Comparison of ENCODE assay signal across 9 cellular contexts in the genomic region with DNA sequence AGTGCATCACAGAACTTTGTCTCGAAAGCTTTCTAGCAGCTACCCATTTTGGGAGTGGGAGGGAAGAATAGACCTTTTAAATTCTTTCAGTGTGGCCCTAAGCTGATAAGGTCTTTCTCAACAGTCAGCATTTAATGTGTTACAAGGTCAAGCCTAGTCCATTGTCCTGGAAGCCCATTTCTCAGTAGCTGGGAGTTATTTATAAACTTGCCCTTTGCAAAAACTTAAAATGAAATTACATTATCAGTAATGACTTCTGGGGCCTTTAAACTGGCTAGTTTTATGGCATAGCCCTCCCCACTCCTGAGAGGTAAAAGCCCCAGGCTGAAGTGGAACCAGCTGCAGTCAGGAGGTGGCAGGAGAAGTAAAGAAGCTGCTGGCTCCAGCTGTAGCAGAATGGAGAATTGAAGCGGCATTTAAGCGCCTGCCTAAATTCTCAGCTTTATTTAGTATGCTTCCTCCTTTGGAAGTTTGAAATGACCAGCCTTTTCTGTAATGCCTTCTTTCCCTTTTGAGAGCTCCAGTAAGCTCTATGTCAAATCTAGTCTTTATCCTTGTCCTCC. TPM values are rescaled to one million over a fixed set of nuclear protein-coding genes. Genes with fewer than 3 reads are reported as not detected.
A peak's percentile ranks its signal among the peaks of the same experiment; 100 is the strongest.
DNase-seq lines count a peak whose midpoint lies in the region; ATAC-seq, FAIRE-seq and TF ChIP-seq lines count a peak whose summit lies in the region.
"Had no signal": no experiment of that assay in that cellular context is flagged by ENCODE, and none has a peak within 500 bp of the region (broad histone marks: within the 10 kb centered on the region; RNA-seq: fewer than 3 reads in every experiment).

No MANE protein-coding gene starts in this region.

- 100% methylated on average over 3 of the region's 3 CpGs for WGBS in GM12878 (ENCODE audit: insufficient coverage, insufficient replicate concordance, low lambda C conversion rate, missing lambda C conversion rate)
- 26 to 29% methylated on average over 3 of the region's 3 CpGs for WGBS in tibial nerve, 2 donors

- H3K27ac ChIP-seq in HCT116 (ENCODE audit: low read depth, low read length), result no peak overlapping the region
- H3K27ac ChIP-seq in GM12878 (ENCODE audit: control insufficient read depth, insufficient read depth), result no peak overlapping the region
- H3K27ac ChIP-seq in muscle layer of duodenum (ENCODE audit: low read length), result peak overlapping the region; percentile 56
- peak overlapping the region in 2 of 4 donors; percentile 62 to 73 for H3K27ac ChIP-seq in tibial nerve

- TF ChIP-seq CTCF in HCT116 (IDR thresholded peaks at IDR 0.05 in 2 of 3, conservative IDR thresholded peaks at IDR 0.05 in 1 of 3; ENCODE audit: borderline replicate concordance in 1 of 3, insufficient read depth in 1 of 3, low read depth in 2 of 3, low read length in 2 of 3) (no peak), GM12878 (IDR thresholded peaks at IDR 0.05 in 2 of 3, conservative IDR thresholded peaks at IDR 0.05 in 1 of 3; ENCODE audit: control insufficient read depth in 2 of 3, extremely low read depth in 1 of 3, insufficient read depth in 1 of 3, low read depth in 3 of 3, low read length in 3 of 3) (0 out of 6 replicates have a peak, but pooled peaks of 1 of the 3 experiments have one; percentile 5), tibial nerve (IDR thresholded peaks at IDR 0.05) (peak in 1 of 5 experiments; percentile 14)

- intact Hi-C loops in HCT116 (cut with micrococcal nuclease) (no loop called here), GM12878 (cut with micrococcal nuclease; ENCODE audit: unreplicated experiment) (no loop called here)

- H3K4me1 ChIP-seq in HCT116 (ENCODE audit: control insufficient read depth in 1 of 2, insufficient read depth in 2 of 2, low read length in 2 of 2) (peaks cover 4 to 9% of the 10 kb centered on the region in 2 experiments; a peak in 3 of 4 replicates), GM12878 (ENCODE audit: control insufficient read depth, insufficient read depth, low read length) (no peaks in the 10 kb centered on the region), muscle layer of duodenum (ENCODE audit: control insufficient read depth in 1 of 2, insufficient read depth in 2 of 2, low read length in 2 of 2) (peaks cover 15 to 36% of the 10 kb centered on the region in 2 donors), tibial nerve (peaks cover 4 to 73% (median 23%) of the 10 kb centered on the region in 4 donors)

- H3K36me3 ChIP-seq in HCT116 (ENCODE audit: control insufficient read depth in 1 of 2, insufficient read depth in 2 of 2, low read length in 2 of 2) (peaks cover 14 to 22% of the 10 kb centered on the region in 2 experiments; a peak in 3 of 4 replicates), GM12878 (ENCODE audit: control insufficient read depth in 2 of 2, insufficient read depth in 2 of 2, low read length in 1 of 2) (peaks cover 4 to 11% of the 10 kb centered on the region in 2 experiments), muscle layer of duodenum (ENCODE audit: control insufficient read depth in 1 of 2, insufficient read depth in 2 of 2, low read length in 2 of 2) (peaks cover 11 to 19% of the 10 kb centered on the region in 2 donors), tibial nerve (peaks cover 0 to 22% (median 3%) of the 10 kb centered on the region in 3 donors)

- TF ChIP-seq RAD21 in HCT116 (IDR thresholded peaks at IDR 0.05; ENCODE audit: low read depth) (no peak), GM12878 (IDR thresholded peaks at IDR 0.05; ENCODE audit: insufficient read depth, low read depth, low read length) (0 out of 2 replicates have a peak, but pooled peaks have one; percentile 16)

- BruUV-seq in HCT116 (replicated peaks; lab: Mats Ljungman, UMichigan) (TSS peak; percentile 41), GM12878 (replicated peaks; lab: Mats Ljungman, UMichigan) (TSS peak; percentile 28)

- H3K9me2 ChIP-seq in HCT116 (ENCODE audit: insufficient read depth), result no peaks in the 10 kb centered on the region

- CTCF ChIA-PET in HCT116 (lab: Charles Lee) (interaction anchor here (1.2 to 4.9 kb wide), 7 partner anchors 11 to 102 kb away, joined by 3 to 63 read pairs (median 8); partner anchors contain the start of genes COPZ1 and NFE2), GM12878 (lab: Yijun Ruan, JAX) (interaction anchor here (0.7 to 6.7 kb wide), 25 partner anchors 8 to 136 kb away, joined by 3 to 113 read pairs (median 6); partner anchors contain the start of genes CBX5, COPZ1 and HNRNPA1)

- SMC1A ChIA-PET in GM12878 (lab: Charles Lee; ENCODE audit: uncharacterized antibody, unreplicated experiment), result interaction anchor here (1.2 to 4.1 kb wide), 10 partner anchors 9 to 96 kb away, joined by 3 to 19 read pairs (median 4); partner anchors contain the start of gene COPZ1

- no peak for TF ChIP-seq EP300 in GM12878 (IDR thresholded peaks at IDR 0.05; ENCODE audit: borderline replicate concordance in 1 of 2, control insufficient read depth in 1 of 2, low read depth in 2 of 2, low read length in 2 of 2)
- TF ChIP-seq EP300 in tibial nerve (IDR thresholded peaks at IDR 0.05), result no peak

- no peak overlapping the region for H3K4me3 ChIP-seq in HCT116 (replicated peaks in 1 of 2; ENCODE audit: low read depth in 1 of 2, low read length in 2 of 2)
- no peak overlapping the region for H3K4me3 ChIP-seq in GM12878
- H3K4me3 ChIP-seq in muscle layer of duodenum (ENCODE audit: low read depth in 1 of 2, low read length in 2 of 2), result no peak overlapping the region
- no peak overlapping the region for H3K4me3 ChIP-seq in tibial nerve
- H3K4me3 ChIP-seq: skin epidermis had no signal

- POLR2A ChIA-PET in HCT116 (lab: Charles Lee) (interaction anchor here (2.2 to 2.6 kb wide), 2 partner anchors 10 to 12 kb away, joined by 8 to 20 read pairs; partner anchors contain the start of gene COPZ1), GM12878 (lab: Charles Lee) (interaction anchor here (1.0 to 1.3 kb wide), 2 partner anchors 12 to 16 kb away, joined by 3 to 4 read pairs; partner anchors contain the start of gene COPZ1)

- DNase-seq in HCT116 (ENCODE audit: low read depth, low spot score) (no peak), GM12878 (ENCODE audit: low read depth, low spot score) (no peak), tibial nerve (ENCODE audit: low spot score in 2 of 2) (no peak)
- no peak for DNase-seq in stimulated activated CD4-positive, alpha-beta T cell treated with anti-CD3 and anti-CD28 coated beads, Interleukin-2, amount 100 ng/mL, for 48 hours
- DNase-seq: activated CD4-positive, alpha-beta T cell treated with anti-CD3 and anti-CD28 coated beads, Interleukin-2, amount 50 U/mL, for 4 hours; NCI-H1436 had no signal

- TF ChIP-seq POLR2A in HCT116 (IDR thresholded peaks at IDR 0.05; ENCODE audit: borderline replicate concordance, extremely low read depth, insufficient read depth, insufficient read length), result no peak
- TF ChIP-seq POLR2A in GM12878 (IDR thresholded peaks at IDR 0.05; ENCODE audit: low read depth, low read length), result no peak
- TF ChIP-seq POLR2A in tibial nerve (IDR thresholded peaks at IDR 0.05), result no peak

- H3K79me2 ChIP-seq in HCT116 (ENCODE audit: insufficient read depth, low read length) (peaks cover 95% of the 10 kb centered on the region), GM12878 (ENCODE audit: control insufficient read depth, insufficient read depth, low read length) (peaks cover 5% of the 10 kb centered on the region)

- no peak for FAIRE-seq in GM12878 (lab: Jason Lieb, UNC)

- no peaks in the 10 kb centered on the region for H3K9me3 ChIP-seq in HCT116 (ENCODE audit: control insufficient read depth in 1 of 2, insufficient read depth in 1 of 2, low read depth in 1 of 2, low read length in 2 of 2)
- H3K9me3 ChIP-seq in GM12878 (replicated peaks; ENCODE audit: control insufficient read depth, insufficient read depth, low read length), result no peaks in the 10 kb centered on the region
- H3K9me3 ChIP-seq in muscle layer of duodenum (ENCODE audit: control insufficient read depth in 1 of 2, low read length in 2 of 2), result no peaks in the 10 kb centered on the region
- no peaks in the 10 kb centered on the region for H3K9me3 ChIP-seq in tibial nerve

- RAD21 ChIA-PET in HCT116 (lab: Charles Lee; ENCODE audit: low non-redundant PET in 1 of 2, low total read pairs in 2 of 2, uncharacterized antibody in 2 of 2, unreplicated experiment in 2 of 2), result no interaction called here
- RAD21 ChIA-PET in GM12878 (lab: Charles Lee; ENCODE audit: unreplicated experiment), result interaction anchor here (0.8 to 2.2 kb wide), 5 partner anchors 13 to 31 kb away, joined by 3 to 7 read pairs (median 3); partner anchors contain the start of gene COPZ1

- in situ Hi-C loops in GM12878 (cut with MboI), result no loop called here

- H3K9ac ChIP-seq in HCT116 (ENCODE audit: low read length), result no peak overlapping the region
- H3K9ac ChIP-seq in GM12878 (ENCODE audit: control insufficient read depth, insufficient read depth, low read length), result no peak overlapping the region

- H4K20me1 ChIP-seq in HCT116 (ENCODE audit: insufficient read depth), result peaks cover 9% of the 10 kb centered on the region; the same call in 1 of the 2 replicates
- no peaks in the 10 kb centered on the region for H4K20me1 ChIP-seq in GM12878 (ENCODE audit: control insufficient read depth, insufficient read depth)

- H3K27me3 ChIP-seq in HCT116 (ENCODE audit: insufficient read depth, low read length) (no peaks in the 10 kb centered on the region), GM12878 (replicated peaks in 1 of 2; ENCODE audit: control insufficient read depth in 2 of 2, insufficient read depth in 2 of 2, low read length in 1 of 2) (no peaks in the 10 kb centered on the region), muscle layer of duodenum (ENCODE audit: low read depth, low read length) (no peaks in the 10 kb centered on the region), tibial nerve (no peaks in the 10 kb centered on the region)

- H3K4me2 ChIP-seq in HCT116 (ENCODE audit: low read length), result no peak overlapping the region
- H3K4me2 ChIP-seq in GM12878 (ENCODE audit: control insufficient read depth, insufficient read depth), result no peak overlapping the region

- ATAC-seq in HCT116 (no peak), GM12878 (no peak), GM21723 (IDR thresholded peaks at IDR 0.05; ENCODE audit: unreplicated experiment) (no peak)

- no peak overlapping the region for H2AFZ ChIP-seq in HCT116 (ENCODE audit: low read depth, low read length, poor library complexity, severe bottlenecking)
- no peak overlapping the region for H2AFZ ChIP-seq in GM12878 (ENCODE audit: control insufficient read depth, low read depth, low read length)

RNA-seq across cellular contexts. Expression of gene COPZ1, which starts 12.4 kb away (rescaled TPM):
- total RNA-seq in HCT116 (2021; ENCODE audit: unreplicated experiment) (191 TPM), GM12878 (2014; rRNA removed) (112 and 131 TPM in 2 replicates), GM12878 (2014; rRNA removed; fragmentation: Illumina TruSeq; extraction: Trizol) (128 and 130 TPM in 2 replicates), GM12878 (2021) (120 and 135 TPM in 2 replicates), tibial nerve (10 to 100 TPM; 38.0 to 52.0 (median 43.6) TPM)
- polyA plus RNA-seq in HCT116 (2012), result 169 and 175 TPM in 2 replicates
- total RNA-seq in GM12878 (2013; cell fraction: nucleolus; rRNA removed), result 36.9 and 40.6 TPM in 2 replicates
- polyA plus RNA-seq in GM12878 (2011; ENCODE audit: low read depth), result 388 TPM
- polyA plus RNA-seq in GM12878 (2011; rRNA removed) (263 and 302 TPM in 2 replicates), GM12878 (2014; fragmentation: Illumina TruSeq; extraction: Trizol) (177 and 205 TPM in 2 replicates), GM12878 (2014; fragmentation: Nextera tagmentation; extraction: Ambion mirVana) (100 to 1,000 TPM; 260 to 378 TPM), GM12878 (2014; rRNA removed) (123 and 129 TPM in 2 replicates), GM12878 (2016; fragmentation: Nextera tagmentation; extraction: Ambion mirVana) (100 to 1,000 TPM; 192 to 209 TPM)
- polyA plus RNA-seq in GM12878 (2011; cell fraction: cytosol; rRNA removed), result 160 and 175 TPM in 2 replicates
- polyA plus RNA-seq in GM12878 (2011; cell fraction: nucleus; rRNA removed), result 84.2 and 90.6 TPM in 2 replicates
- polyA plus RNA-seq in GM12878 (2012), result 175 and 272 TPM in 2 replicates
- 116 and 125 TPM in 2 replicates for polyA minus RNA-seq in GM12878 (2011; rRNA and poly(A)+ RNA removed)
- polyA minus RNA-seq in GM12878 (2011; cell fraction: cytosol; rRNA and poly(A)+ RNA removed), result 76.0 and 85.0 TPM in 2 replicates
- polyA minus RNA-seq in GM12878 (2011; cell fraction: nucleus; rRNA and poly(A)+ RNA removed), result 17.7 and 20.6 TPM in 2 replicates

RNA-seq across cellular contexts. Expression of gene GPR84, which starts 26.9 kb away (rescaled TPM):
- total RNA-seq in HCT116 (2021; ENCODE audit: unreplicated experiment) (not detected), GM12878 (2014; rRNA removed) (2.4 and 3.4 TPM in 2 replicates), GM12878 (2014; rRNA removed; fragmentation: Illumina TruSeq; extraction: Trizol) (1.9 and 2.0 TPM in 2 replicates), GM12878 (2021) (3.7 and 4.0 TPM in 2 replicates), tibial nerve (under 1 TPM in 1 of 4 donors, not detected in 3; 0.42 TPM)
- 0.05 and 0.17 TPM in 2 replicates for polyA plus RNA-seq in HCT116 (2012)
- total RNA-seq in GM12878 (2013; cell fraction: nucleolus; rRNA removed), result 0.48 and 1.2 TPM in 2 replicates
- polyA plus RNA-seq in GM12878 (2011; ENCODE audit: low read depth), result 0.30 TPM
- polyA plus RNA-seq in GM12878 (2011; rRNA removed) (0.12 and 0.37 TPM in 2 replicates), GM12878 (2014; fragmentation: Illumina TruSeq; extraction: Trizol) (1.6 and 4.1 TPM in 2 replicates), GM12878 (2014; fragmentation: Nextera tagmentation; extraction: Ambion mirVana) (1 to 10 TPM; 2.1 to 4.7 TPM), GM12878 (2014; rRNA removed) (2.4 and 3.2 TPM in 2 replicates), GM12878 (2016; fragmentation: Nextera tagmentation; extraction: Ambion mirVana) (1 to 10 TPM; 2.7 to 4.0 TPM)
- 0.48 and 0.65 TPM in 2 replicates for polyA plus RNA-seq in GM12878 (2011; cell fraction: cytosol; rRNA removed)
- polyA plus RNA-seq in GM12878 (2011; cell fraction: nucleus; rRNA removed), result 2.1 and 2.3 TPM in 2 replicates
- 0.56 and 0.58 TPM in 2 replicates for polyA plus RNA-seq in GM12878 (2012)
- polyA minus RNA-seq in GM12878 (2011; rRNA and poly(A)+ RNA removed), result 1.2 and 1.4 TPM in 2 replicates
- polyA minus RNA-seq in GM12878 (2011; cell fraction: cytosol; rRNA and poly(A)+ RNA removed), result not detected in 2 replicates
- polyA minus RNA-seq in GM12878 (2011; cell fraction: nucleus; rRNA and poly(A)+ RNA removed), result 1.5 and 1.6 TPM in 2 replicates

RNA-seq across cellular contexts. Expression of gene NFE2, which starts 36.5 kb away (rescaled TPM):
- total RNA-seq in HCT116 (2021; ENCODE audit: unreplicated experiment) (1.3 TPM), GM12878 (2014; rRNA removed) (not detected in 2 replicates), GM12878 (2014; rRNA removed; fragmentation: Illumina TruSeq; extraction: Trizol) (not detected in 2 replicates), GM12878 (2021) (0.28 TPM in 1 of 2 replicates, not detected in the other), tibial nerve (not detected)
- 0.69 and 0.81 TPM in 2 replicates for polyA plus RNA-seq in HCT116 (2012)
- total RNA-seq in GM12878 (2013; cell fraction: nucleolus; rRNA removed), result not detected in 2 replicates
- polyA plus RNA-seq in GM12878 (2011; ENCODE audit: low read depth), result not detected
- polyA plus RNA-seq in GM12878 (2011; rRNA removed) (not detected in 2 replicates), GM12878 (2014; fragmentation: Illumina TruSeq; extraction: Trizol) (not detected in 2 replicates), GM12878 (2014; fragmentation: Nextera tagmentation; extraction: Ambion mirVana) (not detected), GM12878 (2014; rRNA removed) (0.06 TPM in 1 of 2 replicates, not detected in the other), GM12878 (2016; fragmentation: Nextera tagmentation; extraction: Ambion mirVana) (not detected)
- not detected in 2 replicates for polyA plus RNA-seq in GM12878 (2011; cell fraction: cytosol; rRNA removed)
- polyA plus RNA-seq in GM12878 (2011; cell fraction: nucleus; rRNA removed), result 0.10 TPM in 1 of 2 replicates, not detected in the other
- polyA plus RNA-seq in GM12878 (2012), result not detected in 2 replicates
- not detected in 2 replicates for polyA minus RNA-seq in GM12878 (2011; rRNA and poly(A)+ RNA removed)
- not detected in 2 replicates for polyA minus RNA-seq in GM12878 (2011; cell fraction: cytosol; rRNA and poly(A)+ RNA removed)
- not detected in 2 replicates for polyA minus RNA-seq in GM12878 (2011; cell fraction: nucleus; rRNA and poly(A)+ RNA removed)

RNA-seq across cellular contexts. Expression of gene ZNF385A, which starts 47.2 kb away (rescaled TPM):
- 34.7 TPM for total RNA-seq in HCT116 (2021; ENCODE audit: unreplicated experiment)
- 32.1 and 34.1 TPM in 2 replicates for polyA plus RNA-seq in HCT116 (2012)
- total RNA-seq in GM12878 (2013; cell fraction: nucleolus; rRNA removed), result 0.67 TPM in 1 of 2 replicates, not detected in the other
- 1.8 and 1.9 TPM in 2 replicates for total RNA-seq in GM12878 (2014; rRNA removed)
- total RNA-seq in GM12878 (2014; rRNA removed; fragmentation: Illumina TruSeq; extraction: Trizol), result 1.2 and 1.3 TPM in 2 replicates
- total RNA-seq in GM12878 (2021), result 23.3 and 23.5 TPM in 2 replicates
- 2.4 TPM for polyA plus RNA-seq in GM12878 (2011; ENCODE audit: low read depth)
- 0.24 and 2.0 TPM in 2 replicates for polyA plus RNA-seq in GM12878 (2011; rRNA removed)
- polyA plus RNA-seq in GM12878 (2011; cell fraction: cytosol; rRNA removed), result 3.3 and 4.0 TPM in 2 replicates
- 3.3 and 4.9 TPM in 2 replicates for polyA plus RNA-seq in GM12878 (2011; cell fraction: nucleus; rRNA removed)
- polyA plus RNA-seq in GM12878 (2012), result 7.4 and 9.2 TPM in 2 replicates
- polyA plus RNA-seq in GM12878 (2014; fragmentation: Illumina TruSeq; extraction: Trizol), result 4.6 and 10.4 TPM in 2 replicates
- under 1 TPM; 0.26 to 0.62 TPM for polyA plus RNA-seq in GM12878 (2014; fragmentation: Nextera tagmentation; extraction: Ambion mirVana)
- 7.7 and 10.8 TPM in 2 replicates for polyA plus RNA-seq in GM12878 (2014; rRNA removed)
- 10 to 100 TPM; 24.6 to 26.1 TPM for polyA plus RNA-seq in GM12878 (2016; fragmentation: Nextera tagmentation; extraction: Ambion mirVana)
- 1.5 and 1.9 TPM in 2 replicates for polyA minus RNA-seq in GM12878 (2011; rRNA and poly(A)+ RNA removed)
- 3.4 and 4.4 TPM in 2 replicates for polyA minus RNA-seq in GM12878 (2011; cell fraction: cytosol; rRNA and poly(A)+ RNA removed)
- 0.85 and 1.1 TPM in 2 replicates for polyA minus RNA-seq in GM12878 (2011; cell fraction: nucleus; rRNA and poly(A)+ RNA removed)
- 10 to 100 TPM in 3 of 4 donors, 1 to 10 TPM in 1; 9.0 to 19.8 (median 13.5) TPM for total RNA-seq in tibial nerve

RNA-seq across cellular contexts. Expression of gene HNRNPA1, which starts 56.8 kb away (rescaled TPM):
- 1,878 TPM for total RNA-seq in HCT116 (2021; ENCODE audit: unreplicated experiment)
- polyA plus RNA-seq in HCT116 (2012), result 1,517 and 1,973 TPM in 2 replicates
- total RNA-seq in GM12878 (2013; cell fraction: nucleolus; rRNA removed), result 242 and 281 TPM in 2 replicates
- total RNA-seq in GM12878 (2014; rRNA removed), result 630 and 696 TPM in 2 replicates
- 1,089 and 1,177 TPM in 2 replicates for total RNA-seq in GM12878 (2014; rRNA removed; fragmentation: Illumina TruSeq; extraction: Trizol)
- total RNA-seq in GM12878 (2021), result 1,668 and 1,698 TPM in 2 replicates
- polyA plus RNA-seq in GM12878 (2011; ENCODE audit: low read depth), result 1,313 TPM
- 821 and 1,080 TPM in 2 replicates for polyA plus RNA-seq in GM12878 (2011; rRNA removed)
- polyA plus RNA-seq in GM12878 (2011; cell fraction: cytosol; rRNA removed), result 826 and 856 TPM in 2 replicates
- polyA plus RNA-seq in GM12878 (2011; cell fraction: nucleus; rRNA removed), result 640 and 747 TPM in 2 replicates
- polyA plus RNA-seq in GM12878 (2012), result 1,660 and 1,721 TPM in 2 replicates
- polyA plus RNA-seq in GM12878 (2014; fragmentation: Illumina TruSeq; extraction: Trizol), result 2,342 and 3,224 TPM in 2 replicates
- 1,000 to 10,000 TPM; 1,456 to 1,756 TPM for polyA plus RNA-seq in GM12878 (2014; fragmentation: Nextera tagmentation; extraction: Ambion mirVana)
- 1,665 and 1,714 TPM in 2 replicates for polyA plus RNA-seq in GM12878 (2014; rRNA removed)
- polyA plus RNA-seq in GM12878 (2016; fragmentation: Nextera tagmentation; extraction: Ambion mirVana), result 1,000 to 10,000 TPM; 1,346 to 1,358 TPM
- polyA minus RNA-seq in GM12878 (2011; rRNA and poly(A)+ RNA removed), result 944 and 1,039 TPM in 2 replicates
- 432 and 534 TPM in 2 replicates for polyA minus RNA-seq in GM12878 (2011; cell fraction: cytosol; rRNA and poly(A)+ RNA removed)
- 265 and 336 TPM in 2 replicates for polyA minus RNA-seq in GM12878 (2011; cell fraction: nucleus; rRNA and poly(A)+ RNA removed)
- 100 to 1,000 TPM; 450 to 769 (median 570) TPM for total RNA-seq in tibial nerve

Comparison
In these comparisons a context has a peak if more than half of its experiments do, and no peak if none do; other contexts are left out.
1. Of the 18 proteins assayed by ChIP-seq in both GM12878 and HCT116: peak only in GM12878: RAD21; only in HCT116: none; in both: none; in neither: 16; mixed calls (peak in some experiments, not most) for 1.